Comparison of ENCODE assay signal across 8 cellular contexts in the genomic region with DNA sequence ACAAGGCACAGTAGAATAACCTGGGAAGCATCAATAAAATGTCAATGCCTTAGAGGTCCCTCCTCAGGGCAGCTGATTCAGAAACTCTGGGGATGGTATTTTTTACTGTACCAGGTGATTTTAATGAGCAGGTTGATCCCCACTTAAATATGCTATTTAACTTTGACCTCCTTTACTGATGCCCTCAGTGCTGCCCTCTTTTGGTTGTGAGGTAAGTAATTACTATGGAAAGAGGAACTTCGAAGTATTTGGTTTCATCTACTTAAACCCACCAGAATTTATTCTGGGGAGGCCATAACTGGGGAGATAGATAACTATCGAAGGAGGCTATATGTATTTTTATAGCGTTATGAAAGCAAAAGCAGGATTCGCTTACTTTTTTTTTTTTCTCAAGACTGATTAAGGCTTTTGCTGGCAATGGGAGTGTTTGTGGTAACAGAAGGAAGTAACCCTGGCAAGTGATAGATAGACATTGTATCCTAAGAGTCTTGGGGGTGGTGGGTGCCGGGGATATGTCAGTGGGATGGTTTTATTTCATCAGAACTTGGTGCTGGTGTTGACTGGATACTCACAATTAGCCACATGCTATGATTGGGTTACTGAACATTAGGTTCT.
DNase-seq lines count a peak whose midpoint lies in the region; ATAC-seq and TF ChIP-seq lines count a peak whose summit lies in the region.

No MANE protein-coding gene starts in this region.

- H3K27me3 Mint-ChIP-seq in chondrocyte (ENCODE audit: low read depth): no peaks in the 10 kb centered on the region

- no peaks in the 10 kb centered on the region for H3K36me3 ChIP-seq in psoas muscle (ENCODE audit: insufficient read depth in 1 of 2, low read depth in 1 of 2)

- WGBS in psoas muscle, 3 donors: 71 to 78% (median 75%) methylated on average over 5 of the region's 5 CpGs

- peaks cover under 1% of the 10 kb centered on the region for H3K9me3 Mint-ChIP-seq in chondrocyte (ENCODE audit: low read depth)

- H3K4me1 ChIP-seq in psoas muscle: no peaks in the 10 kb centered on the region

- H3K36me3 Mint-ChIP-seq in chondrocyte (ENCODE audit: low read depth): peaks cover 1% of the 10 kb centered on the region

- peak; percentile 72 for TF ChIP-seq CTCF in chondrocyte (IDR thresholded peaks at IDR 0.05)
- TF ChIP-seq CTCF in psoas muscle (IDR thresholded peaks at IDR 0.05): peak; percentile 12

- intact Hi-C loops in psoas muscle (cut with DNase I): no loop called here
- intact Hi-C loops in Right ventricle myocardium inferior (cut with DNase I): no loop called here

- H3K27ac Mint-ChIP-seq in chondrocyte (ENCODE audit: unreplicated experiment): no peak overlapping the region

- H3K4me3 Mint-ChIP-seq in chondrocyte (ENCODE audit: unreplicated experiment): no peak overlapping the region

- no peaks in the 10 kb centered on the region for H3K27me3 ChIP-seq in psoas muscle (ENCODE audit: insufficient read depth in 3 of 3, low read length in 2 of 3)

- ATAC-seq in GM18517 (IDR thresholded peaks at IDR 0.05; ENCODE audit: unreplicated experiment) (peak; percentile 93), HG02852 (IDR thresholded peaks at IDR 0.05; ENCODE audit: unreplicated experiment) (peak; percentile 72), psoas muscle (no peak), Right ventricle myocardium inferior (no peak)

- H3K4me1 Mint-ChIP-seq in chondrocyte (ENCODE audit: low read depth): no peaks in the 10 kb centered on the region

- DNase-seq in COR-L47 (lab: John Stamatoyannopoulos, UW) (peak; percentile 35), NCI-H460 (ENCODE audit: extremely low read depth, low read depth) (peak; percentile 22), chondrocyte (ENCODE audit: low spot score) (no peak), psoas muscle (no peak), Right ventricle myocardium inferior (ENCODE audit: missing footprints) (no peak)
- DNase-seq in effector CD4-positive, alpha-beta T cell: no peak

- H3K27ac ChIP-seq in psoas muscle: no peak overlapping the region

- H3K4me3 ChIP-seq in psoas muscle: no peak overlapping the region

- H3K9me3 ChIP-seq in psoas muscle: no peaks in the 10 kb centered on the region

Comparison
In these comparisons a context has a peak if more than half of its experiments do, and no peak if none do; other contexts are left out.
1. DNase-seq: peak in COR-L47 (single experiment) and NCI-H460 (single experiment); none in chondrocyte (single experiment), psoas muscle (0 of 2), effector CD4-positive, alpha-beta T cell (single experiment) and Right ventricle myocardium inferior (single experiment).
2. ATAC-seq: peak in GM18517 (single experiment) and HG02852 (single experiment); none in psoas muscle (0 of 4) and Right ventricle myocardium inferior (single experiment).